ENCODE assay signal across 19 cellular contexts in the genomic region with DNA sequence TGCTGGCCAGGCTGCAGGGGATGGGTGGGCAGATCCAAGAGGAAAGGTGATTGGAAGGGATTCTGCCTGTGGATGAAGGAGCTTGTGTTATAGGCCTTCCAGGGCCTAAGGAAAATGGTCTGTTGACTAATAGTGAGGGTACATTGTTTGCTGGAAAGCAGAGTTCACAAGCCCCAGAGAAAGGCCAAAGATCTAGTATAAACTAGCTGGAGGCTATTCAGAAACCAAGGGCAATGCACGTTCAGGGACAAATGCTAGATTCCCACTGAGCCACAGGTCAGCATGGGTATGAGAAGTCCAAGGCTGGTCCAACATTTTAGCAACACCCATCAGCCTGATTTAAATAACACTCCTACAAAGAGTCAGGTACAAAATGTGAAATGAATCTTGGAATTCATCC.
DNase-seq lines count a peak whose midpoint lies in the region; ATAC-seq, FAIRE-seq and TF ChIP-seq lines count a peak whose summit lies in the region.
"Had no signal": no experiment of that assay in that cellular context is flagged by ENCODE, and none has a peak within 500 bp of the region (broad histone marks: within the 10 kb centered on the region; RNA-seq: fewer than 3 reads in every experiment).

No MANE protein-coding gene starts in this region.

- ATAC-seq in left ventricle myocardium superior (peak; percentile 82), left cardiac atrium (no peak), HepG2 (peak; percentile 92), upper lobe of left lung (ENCODE audit: low FRiP score in 2 of 2) (no peak)
- ATAC-seq: A549, K562 had no signal

- H3K4me1 ChIP-seq in HepG2 (ENCODE audit: insufficient read depth, low read length) (peaks cover 11% of the 10 kb centered on the region; the same call in 1 of the 2 replicates), upper lobe of left lung (peaks cover 0 to 4% (median 2%) of the 10 kb centered on the region in 4 donors)

- WGBS in HepG2 (ENCODE audit: low lambda C conversion rate), result 0% methylated on average over 1 of the region's 1 CpG
- WGBS in upper lobe of left lung, 2 donors, result 18 to 89% methylated on average over 1 of the region's 1 CpG

- no peak for DNase-seq in left ventricle myocardium superior
- DNase-seq in left cardiac atrium, result no peak
- DNase-seq in HepG2 (ENCODE audit: low spot score), result no peak
- peak; percentile 59 for DNase-seq in pons (ENCODE audit: low spot score)
- DNase-seq in upper lobe of left lung, result no peak
- DNase-seq in MV-4-11 (lab: John Stamatoyannopoulos, UW), result no peak
- DNase-seq in activated CD4-positive, alpha-beta T cell treated with anti-CD3 and anti-CD28 coated beads for 4 hours, result no peak
- DNase-seq: Calu3, DMS79, NCI-H1417, NCI-H1930, NCI-H2171, NCI-H446 treated with DMSO at 0.1 percent for 48 hours, NCI-H748 treated with DMSO at 0.1 percent for 48 hours, SHP77 had no signal

- H3K27me3 ChIP-seq in HepG2 (ENCODE audit: control insufficient read depth in 1 of 2, insufficient read depth in 2 of 2, low read length in 2 of 2) (no peaks in the 10 kb centered on the region), upper lobe of left lung (no peaks in the 10 kb centered on the region)

- no peak overlapping the region for H3K9ac ChIP-seq in HepG2 (ENCODE audit: insufficient read depth, low read depth, low read length)

- no peak for TF ChIP-seq CTCF in HepG2 (CRISPR knock-in tag; IDR thresholded peaks at IDR 0.05)
- no peak for TF ChIP-seq CTCF in upper lobe of left lung (IDR thresholded peaks at IDR 0.05)

- no peaks in the 10 kb centered on the region for H4K20me1 ChIP-seq in HepG2 (ENCODE audit: insufficient read depth, low read length)

- TF ChIP-seq EP300 in HepG2 (IDR thresholded peaks at IDR 0.05; ENCODE audit: low read depth in 2 of 2, low read length in 2 of 2) (no peak), HepG2 (CRISPR knock-in tag; IDR thresholded peaks at IDR 0.05; ENCODE audit: borderline replicate concordance) (no peak), upper lobe of left lung (IDR thresholded peaks at IDR 0.05) (no peak)

- no peak overlapping the region for H3K4me2 ChIP-seq in HepG2 (ENCODE audit: low read depth, low read length)
- H3K4me2 ChIP-seq: A549 had no signal

- no peaks in the 10 kb centered on the region for H3K9me3 ChIP-seq in HepG2 (ENCODE audit: low read length)
- no peaks in the 10 kb centered on the region for H3K9me3 ChIP-seq in upper lobe of left lung
- H3K9me3 ChIP-seq: A549 had no signal

- TF ChIP-seq POLR2A in HepG2 (IDR thresholded peaks at IDR 0.05; ENCODE audit: insufficient read depth in 1 of 2, low read depth in 2 of 2, low read length in 2 of 2) (no peak), upper lobe of left lung (IDR thresholded peaks at IDR 0.05) (no peak)

- H3K27ac ChIP-seq in HepG2 (ENCODE audit: extremely low read length, insufficient read depth, low read length) (peak overlapping the region; percentile 27), upper lobe of left lung (no peak overlapping the region)
- H3K27ac ChIP-seq: A549 had no signal

- POLR2A ChIA-PET in HepG2 (lab: Yijun Ruan, JAX), result interaction anchor here (0.6 kb wide), 1 partner anchor 64 kb away, joined by 4 read pairs; no protein-coding TSS in a partner anchor

- FAIRE-seq in HepG2 (lab: Jason Lieb, UNC), result no peak
- FAIRE-seq: A549, GM12891, HTR-8/SVneo, K562 had no signal

- no peaks in the 10 kb centered on the region for H3K79me2 ChIP-seq in HepG2 (ENCODE audit: insufficient read depth, low read length)

- in situ Hi-C loops in HepG2 (cut with HindIII; ENCODE audit: extremely low pct_ligation_motif_present, low pct_unique_long_range_greater_than_20kb), result no loop called here

- no peak for TF ChIP-seq RAD21 in HepG2 (CRISPR knock-in tag; IDR thresholded peaks at IDR 0.05)

- intact Hi-C loops in left ventricle myocardium superior (cut with micrococcal nuclease), result no loop called here
- intact Hi-C loops in left cardiac atrium (cut with DNase I), result no loop called here
- intact Hi-C loops in HepG2 (cut with micrococcal nuclease; ENCODE audit: unreplicated experiment), result no loop called here

- no peaks in the 10 kb centered on the region for H3K36me3 ChIP-seq in HepG2 (replicated peaks in 1 of 2; ENCODE audit: control insufficient read depth in 1 of 2, insufficient read depth in 2 of 2, low read length in 2 of 2)
- no peaks in the 10 kb centered on the region for H3K36me3 ChIP-seq in upper lobe of left lung

- BruUV-seq in HepG2 (replicated peaks; lab: Mats Ljungman, UMichigan), result no TSS peak

- CTCF ChIA-PET in HepG2 (lab: Yijun Ruan, JAX; ENCODE audit: low intra/inter-chr PET ratio, low total read pairs), result no interaction called here

- H3K4me3 ChIP-seq in HepG2 (replicated peaks in 1 of 3; ENCODE audit: insufficient read depth in 1 of 3, low read depth in 2 of 3, low read length in 3 of 3), result no peak overlapping the region
- H3K4me3 ChIP-seq in upper lobe of left lung, result no peak overlapping the region
- H3K4me3 ChIP-seq: A549, K562 had no signal

- H2AFZ ChIP-seq in HepG2 (ENCODE audit: low read length), result no peak overlapping the region

TF ChIP-seq in HepG2, 621 proteins besides CTCF, POLR2A, EP300 and RAD21 (continues in another document):
- no peak for TF ChIP-seq KAT7 (CRISPR knock-in tag; IDR thresholded peaks at IDR 0.05; ENCODE audit: borderline replicate concordance)
- TF ChIP-seq, protein P1, sequence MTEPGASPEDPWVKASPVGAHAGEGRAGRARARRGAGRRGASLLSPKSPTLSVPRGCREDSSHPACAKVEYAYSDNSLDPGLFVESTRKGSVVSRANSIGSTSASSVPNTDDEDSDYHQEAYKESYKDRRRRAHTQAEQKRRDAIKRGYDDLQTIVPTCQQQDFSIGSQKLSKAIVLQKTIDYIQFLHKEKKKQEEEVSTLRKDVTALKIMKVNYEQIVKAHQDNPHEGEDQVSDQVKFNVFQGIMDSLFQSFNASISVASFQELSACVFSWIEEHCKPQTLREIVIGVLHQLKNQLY (CRISPR knock-in tag; IDR thresholded peaks at IDR 0.05), result no peak
- TF ChIP-seq HOXA7 (CRISPR knock-in tag; IDR thresholded peaks at IDR 0.05), result no peak
- no peak for TF ChIP-seq ZNF83 (CRISPR knock-in tag; IDR thresholded peaks at IDR 0.05; ENCODE audit: borderline replicate concordance)
- 0 out of 2 replicates have a peak, but pooled peaks have one; percentile 8 for TF ChIP-seq HNF4A (CRISPR knock-in tag; IDR thresholded peaks at IDR 0.05)
- TF ChIP-seq ZNF678 (CRISPR knock-in tag; IDR thresholded peaks at IDR 0.05), result no peak
- no peak for TF ChIP-seq ZNF644 (CRISPR knock-in tag; IDR thresholded peaks at IDR 0.05; ENCODE audit: low read depth)
- 0 out of 2 replicates have a peak, but pooled peaks have one; percentile 15 for TF ChIP-seq ZFX (CRISPR knock-in tag; IDR thresholded peaks at IDR 0.05; ENCODE audit: low read depth)
- TF ChIP-seq DR1 (CRISPR knock-in tag; IDR thresholded peaks at IDR 0.05), result no peak
- TF ChIP-seq, protein P2, sequence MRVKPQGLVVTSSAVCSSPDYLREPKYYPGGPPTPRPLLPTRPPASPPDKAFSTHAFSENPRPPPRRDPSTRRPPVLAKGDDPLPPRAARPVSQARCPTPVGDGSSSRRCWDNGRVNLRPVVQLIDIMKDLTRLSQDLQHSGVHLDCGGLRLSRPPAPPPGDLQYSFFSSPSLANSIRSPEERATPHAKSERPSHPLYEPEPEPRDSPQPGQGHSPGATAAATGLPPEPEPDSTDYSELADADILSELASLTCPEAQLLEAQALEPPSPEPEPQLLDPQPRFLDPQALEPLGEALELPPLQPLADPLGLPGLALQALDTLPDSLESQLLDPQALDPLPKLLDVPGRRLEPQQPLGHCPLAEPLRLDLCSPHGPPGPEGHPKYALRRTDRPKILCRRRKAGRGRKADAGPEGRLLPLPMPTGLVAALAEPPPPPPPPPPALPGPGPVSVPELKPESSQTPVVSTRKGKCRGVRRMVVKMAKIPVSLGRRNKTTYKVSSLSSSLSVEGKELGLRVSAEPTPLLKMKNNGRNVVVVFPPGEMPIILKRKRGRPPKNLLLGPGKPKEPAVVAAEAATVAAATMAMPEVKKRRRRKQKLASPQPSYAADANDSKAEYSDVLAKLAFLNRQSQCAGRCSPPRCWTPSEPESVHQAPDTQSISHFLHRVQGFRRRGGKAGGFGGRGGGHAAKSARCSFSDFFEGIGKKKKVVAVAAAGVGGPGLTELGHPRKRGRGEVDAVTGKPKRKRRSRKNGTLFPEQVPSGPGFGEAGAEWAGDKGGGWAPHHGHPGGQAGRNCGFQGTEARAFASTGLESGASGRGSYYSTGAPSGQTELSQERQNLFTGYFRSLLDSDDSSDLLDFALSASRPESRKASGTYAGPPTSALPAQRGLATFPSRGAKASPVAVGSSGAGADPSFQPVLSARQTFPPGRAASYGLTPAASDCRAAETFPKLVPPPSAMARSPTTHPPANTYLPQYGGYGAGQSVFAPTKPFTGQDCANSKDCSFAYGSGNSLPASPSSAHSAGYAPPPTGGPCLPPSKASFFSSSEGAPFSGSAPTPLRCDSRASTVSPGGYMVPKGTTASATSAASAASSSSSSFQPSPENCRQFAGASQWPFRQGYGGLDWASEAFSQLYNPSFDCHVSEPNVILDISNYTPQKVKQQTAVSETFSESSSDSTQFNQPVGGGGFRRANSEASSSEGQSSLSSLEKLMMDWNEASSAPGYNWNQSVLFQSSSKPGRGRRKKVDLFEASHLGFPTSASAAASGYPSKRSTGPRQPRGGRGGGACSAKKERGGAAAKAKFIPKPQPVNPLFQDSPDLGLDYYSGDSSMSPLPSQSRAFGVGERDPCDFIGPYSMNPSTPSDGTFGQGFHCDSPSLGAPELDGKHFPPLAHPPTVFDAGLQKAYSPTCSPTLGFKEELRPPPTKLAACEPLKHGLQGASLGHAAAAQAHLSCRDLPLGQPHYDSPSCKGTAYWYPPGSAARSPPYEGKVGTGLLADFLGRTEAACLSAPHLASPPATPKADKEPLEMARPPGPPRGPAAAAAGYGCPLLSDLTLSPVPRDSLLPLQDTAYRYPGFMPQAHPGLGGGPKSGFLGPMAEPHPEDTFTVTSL (CRISPR knock-in tag; IDR thresholded peaks at IDR 0.05; ENCODE audit: borderline replicate concordance), result peak; percentile 41; the same call in 1 of the 2 replicates
- TF ChIP-seq MAF1 (CRISPR knock-in tag; IDR thresholded peaks at IDR 0.05; ENCODE audit: borderline replicate concordance), result no peak
- no peak for TF ChIP-seq ZNF629 (CRISPR knock-in tag; conservative IDR thresholded peaks at IDR 0.05)

Comparison
In these comparisons a context has a peak if more than half of its experiments do, and no peak if none do; other contexts are left out.
1. ATAC-seq: peak in left ventricle myocardium superior (single experiment) and HepG2 (single experiment); none in left cardiac atrium (0 of 2) and upper lobe of left lung (0 of 2).